2 cellular contexts compared by ENCODE assay signal in genomic region chr15:47500823-47501222, GRCh38.
TF ChIP-seq lines count a peak whose summit lies in the region.

No MANE protein-coding gene starts in this region.

TF ChIP-seq in SK-N-SH, 30 proteins besides CTCF, POLR2A, EP300 and RAD21:
- no peak for TF ChIP-seq REST (IDR thresholded peaks at IDR 0.05; ENCODE audit: low read depth, low read length)
- no peak for TF ChIP-seq JUND (IDR thresholded peaks at IDR 0.05)
- TF ChIP-seq, protein P1, sequence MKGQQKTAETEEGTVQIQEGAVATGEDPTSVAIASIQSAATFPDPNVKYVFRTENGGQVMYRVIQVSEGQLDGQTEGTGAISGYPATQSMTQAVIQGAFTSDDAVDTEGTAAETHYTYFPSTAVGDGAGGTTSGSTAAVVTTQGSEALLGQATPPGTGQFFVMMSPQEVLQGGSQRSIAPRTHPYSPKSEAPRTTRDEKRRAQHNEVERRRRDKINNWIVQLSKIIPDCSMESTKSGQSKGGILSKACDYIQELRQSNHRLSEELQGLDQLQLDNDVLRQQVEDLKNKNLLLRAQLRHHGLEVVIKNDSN (IDR thresholded peaks at IDR 0.05; ENCODE audit: borderline replicate concordance, low read depth) = no peak
- no peak for TF ChIP-seq GATA2 (CRISPR knock-in tag; IDR thresholded peaks at IDR 0.05)
- no peak for TF ChIP-seq USF2 (IDR thresholded peaks at IDR 0.05; ENCODE audit: borderline replicate concordance, low read depth, low read length)
- no peak for TF ChIP-seq NFIC (IDR thresholded peaks at IDR 0.05; ENCODE audit: borderline replicate concordance)
- TF ChIP-seq RXRA (IDR thresholded peaks at IDR 0.05; ENCODE audit: borderline replicate concordance, low read depth) = no peak
- TF ChIP-seq CHD2 (IDR thresholded peaks at IDR 0.05; ENCODE audit: low read length, partially characterized antibody) = no peak
- TF ChIP-seq, protein P2, sequence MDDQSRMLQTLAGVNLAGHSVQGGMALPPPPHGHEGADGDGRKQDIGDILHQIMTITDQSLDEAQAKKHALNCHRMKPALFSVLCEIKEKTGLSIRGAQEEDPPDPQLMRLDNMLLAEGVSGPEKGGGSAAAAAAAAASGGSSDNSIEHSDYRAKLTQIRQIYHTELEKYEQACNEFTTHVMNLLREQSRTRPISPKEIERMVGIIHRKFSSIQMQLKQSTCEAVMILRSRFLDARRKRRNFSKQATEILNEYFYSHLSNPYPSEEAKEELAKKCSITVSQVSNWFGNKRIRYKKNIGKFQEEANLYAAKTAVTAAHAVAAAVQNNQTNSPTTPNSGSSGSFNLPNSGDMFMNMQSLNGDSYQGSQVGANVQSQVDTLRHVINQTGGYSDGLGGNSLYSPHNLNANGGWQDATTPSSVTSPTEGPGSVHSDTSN (IDR thresholded peaks at IDR 0.05) = no peak
- TF ChIP-seq ELF1 (IDR thresholded peaks at IDR 0.05) = no peak
- no peak for TF ChIP-seq FOXJ3 (CRISPR knock-in tag; IDR thresholded peaks at IDR 0.05)
- TF ChIP-seq SIN3A (IDR thresholded peaks at IDR 0.05; ENCODE audit: borderline replicate concordance, low read depth, low read length) = no peak
- TF ChIP-seq EZH2phosphoT487 (IDR thresholded peaks at IDR 0.05; ENCODE audit: borderline replicate concordance, low read depth) = no peak
- no peak for TF ChIP-seq MXI1 (IDR thresholded peaks at IDR 0.05; ENCODE audit: low read depth, low read length)
- TF ChIP-seq, protein P3, sequence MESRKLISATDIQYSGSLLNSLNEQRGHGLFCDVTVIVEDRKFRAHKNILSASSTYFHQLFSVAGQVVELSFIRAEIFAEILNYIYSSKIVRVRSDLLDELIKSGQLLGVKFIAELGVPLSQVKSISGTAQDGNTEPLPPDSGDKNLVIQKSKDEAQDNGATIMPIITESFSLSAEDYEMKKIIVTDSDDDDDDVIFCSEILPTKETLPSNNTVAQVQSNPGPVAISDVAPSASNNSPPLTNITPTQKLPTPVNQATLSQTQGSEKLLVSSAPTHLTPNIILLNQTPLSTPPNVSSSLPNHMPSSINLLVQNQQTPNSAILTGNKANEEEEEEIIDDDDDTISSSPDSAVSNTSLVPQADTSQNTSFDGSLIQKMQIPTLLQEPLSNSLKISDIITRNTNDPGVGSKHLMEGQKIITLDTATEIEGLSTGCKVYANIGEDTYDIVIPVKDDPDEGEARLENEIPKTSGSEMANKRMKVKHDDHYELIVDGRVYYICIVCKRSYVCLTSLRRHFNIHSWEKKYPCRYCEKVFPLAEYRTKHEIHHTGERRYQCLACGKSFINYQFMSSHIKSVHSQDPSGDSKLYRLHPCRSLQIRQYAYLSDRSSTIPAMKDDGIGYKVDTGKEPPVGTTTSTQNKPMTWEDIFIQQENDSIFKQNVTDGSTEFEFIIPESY (IDR thresholded peaks at IDR 0.05; ENCODE audit: borderline replicate concordance, low read depth) = no peak
- TF ChIP-seq RFX5 (IDR thresholded peaks at IDR 0.05; ENCODE audit: low read length) = no peak
- TF ChIP-seq, protein P4, sequence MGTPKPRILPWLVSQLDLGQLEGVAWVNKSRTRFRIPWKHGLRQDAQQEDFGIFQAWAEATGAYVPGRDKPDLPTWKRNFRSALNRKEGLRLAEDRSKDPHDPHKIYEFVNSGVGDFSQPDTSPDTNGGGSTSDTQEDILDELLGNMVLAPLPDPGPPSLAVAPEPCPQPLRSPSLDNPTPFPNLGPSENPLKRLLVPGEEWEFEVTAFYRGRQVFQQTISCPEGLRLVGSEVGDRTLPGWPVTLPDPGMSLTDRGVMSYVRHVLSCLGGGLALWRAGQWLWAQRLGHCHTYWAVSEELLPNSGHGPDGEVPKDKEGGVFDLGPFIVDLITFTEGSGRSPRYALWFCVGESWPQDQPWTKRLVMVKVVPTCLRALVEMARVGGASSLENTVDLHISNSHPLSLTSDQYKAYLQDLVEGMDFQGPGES (IDR thresholded peaks at IDR 0.05; ENCODE audit: low read depth, low read length) = no peak
- TF ChIP-seq NRF1 (IDR thresholded peaks at IDR 0.05; ENCODE audit: low read depth, low read length) = no peak
- no peak for TF ChIP-seq RCOR1 (IDR thresholded peaks at IDR 0.05; ENCODE audit: low read length)

TF ChIP-seq in SK-N-SH treated with all-trans-retinoic acid at 6 μM for 48 hours, 23 proteins besides CTCF, POLR2A, EP300 and RAD21 (continued from another document):
- no peak for TF ChIP-seq PATZ1 (CRISPR knock-in tag; IDR thresholded peaks at IDR 0.05; ENCODE audit: borderline replicate concordance)
TF ChIP-seq in SK-N-SH treated with all-trans-retinoic acid at 6 μM for 48 hours: peak in this region for 0.
